In genomic region chr7:47500103-47500563, GRCh38 we compare ENCODE assay signal across 1 cellular context.
TF ChIP-seq lines count a peak whose summit lies in the region.

No MANE protein-coding gene starts in this region.

TF ChIP-seq in HepG2, 621 proteins besides CTCF, POLR2A, EP300 and RAD21 (continued from another document and continues in another):
- TF ChIP-seq SNAPC4 (CRISPR knock-in tag; IDR thresholded peaks at IDR 0.05), result no peak
- TF ChIP-seq ATF5 (CRISPR knock-in tag; IDR thresholded peaks at IDR 0.05; ENCODE audit: low read depth), result no peak
- no peak; the same call in 1 of the 2 replicates for TF ChIP-seq ZNF615 (CRISPR knock-in tag; IDR thresholded peaks at IDR 0.05; ENCODE audit: borderline replicate concordance)
- TF ChIP-seq FOSL2 (CRISPR knock-in tag; IDR thresholded peaks at IDR 0.05), result peak; percentile 74
- 0 out of 4 replicates have a peak, but pooled peaks of 1 of the 2 experiments have one; percentile 39 for TF ChIP-seq KLF16 (CRISPR knock-in tag; IDR thresholded peaks at IDR 0.05)
- TF ChIP-seq DMTF1 (CRISPR knock-in tag; IDR thresholded peaks at IDR 0.05), result no peak
- 0 out of 2 replicates have a peak, but pooled peaks have one; percentile 31 for TF ChIP-seq HOXA5 (CRISPR knock-in tag; IDR thresholded peaks at IDR 0.05)
- TF ChIP-seq TRIM24 (CRISPR knock-in tag; IDR thresholded peaks at IDR 0.05), result no peak
- TF ChIP-seq SALL1 (CRISPR knock-in tag; IDR thresholded peaks at IDR 0.05), result peak; percentile 94
- TF ChIP-seq, protein P1, sequence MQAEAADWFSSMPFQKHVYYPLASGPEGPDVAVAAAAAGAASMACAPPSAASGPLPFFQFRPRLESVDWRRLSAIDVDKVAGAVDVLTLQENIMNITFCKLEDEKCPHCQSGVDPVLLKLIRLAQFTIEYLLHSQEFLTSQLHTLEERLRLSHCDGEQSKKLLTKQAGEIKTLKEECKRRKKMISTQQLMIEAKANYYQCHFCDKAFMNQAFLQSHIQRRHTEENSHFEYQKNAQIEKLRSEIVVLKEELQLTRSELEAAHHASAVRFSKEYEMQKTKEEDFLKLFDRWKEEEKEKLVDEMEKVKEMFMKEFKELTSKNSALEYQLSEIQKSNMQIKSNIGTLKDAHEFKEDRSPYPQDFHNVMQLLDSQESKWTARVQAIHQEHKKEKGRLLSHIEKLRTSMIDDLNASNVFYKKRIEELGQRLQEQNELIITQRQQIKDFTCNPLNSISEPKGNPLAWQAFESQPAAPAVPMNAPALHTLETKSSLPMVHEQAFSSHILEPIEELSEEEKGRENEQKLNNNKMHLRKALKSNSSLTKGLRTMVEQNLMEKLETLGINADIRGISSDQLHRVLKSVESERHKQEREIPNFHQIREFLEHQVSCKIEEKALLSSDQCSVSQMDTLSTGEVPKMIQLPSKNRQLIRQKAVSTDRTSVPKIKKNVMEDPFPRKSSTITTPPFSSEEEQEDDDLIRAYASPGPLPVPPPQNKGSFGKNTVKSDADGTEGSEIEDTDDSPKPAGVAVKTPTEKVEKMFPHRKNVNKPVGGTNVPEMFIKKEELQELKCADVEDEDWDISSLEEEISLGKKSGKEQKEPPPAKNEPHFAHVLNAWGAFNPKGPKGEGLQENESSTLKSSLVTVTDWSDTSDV (CRISPR knock-in tag; IDR thresholded peaks at IDR 0.05), result no peak
- TF ChIP-seq, protein P2, sequence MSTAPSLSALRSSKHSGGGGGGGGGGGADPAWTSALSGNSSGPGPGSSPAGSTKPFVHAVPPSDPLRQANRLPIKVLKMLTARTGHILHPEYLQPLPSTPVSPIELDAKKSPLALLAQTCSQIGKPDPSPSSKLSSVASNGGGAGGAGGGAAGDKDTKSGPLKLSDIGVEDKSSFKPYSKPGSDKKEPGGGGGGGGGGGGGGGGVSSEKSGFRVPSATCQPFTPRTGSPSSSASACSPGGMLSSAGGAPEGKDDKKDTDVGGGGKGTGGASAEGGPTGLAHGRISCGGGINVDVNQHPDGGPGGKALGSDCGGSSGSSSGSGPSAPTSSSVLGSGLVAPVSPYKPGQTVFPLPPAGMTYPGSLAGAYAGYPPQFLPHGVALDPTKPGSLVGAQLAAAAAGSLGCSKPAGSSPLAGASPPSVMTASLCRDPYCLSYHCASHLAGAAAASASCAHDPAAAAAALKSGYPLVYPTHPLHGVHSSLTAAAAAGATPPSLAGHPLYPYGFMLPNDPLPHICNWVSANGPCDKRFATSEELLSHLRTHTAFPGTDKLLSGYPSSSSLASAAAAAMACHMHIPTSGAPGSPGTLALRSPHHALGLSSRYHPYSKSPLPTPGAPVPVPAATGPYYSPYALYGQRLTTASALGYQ (CRISPR knock-in tag; IDR thresholded peaks at IDR 0.05), result peak; percentile 66; the same call in 1 of the 2 replicates
- peak; percentile 68; the same call in 1 of the 2 replicates for TF ChIP-seq KAT8 (CRISPR knock-in tag; IDR thresholded peaks at IDR 0.05)
- TF ChIP-seq ZNF484 (CRISPR knock-in tag; IDR thresholded peaks at IDR 0.05; ENCODE audit: borderline replicate concordance, low read depth), result no peak
- no peak for TF ChIP-seq MZF1 (CRISPR knock-in tag; IDR thresholded peaks at IDR 0.05; ENCODE audit: borderline replicate concordance)
- no peak for TF ChIP-seq EHMT2 (IDR thresholded peaks at IDR 0.05; ENCODE audit: borderline replicate concordance, low read depth, low read length)
- no peak for TF ChIP-seq ZFP1 (CRISPR knock-in tag; IDR thresholded peaks at IDR 0.05)
- no peak for TF ChIP-seq MAZ (IDR thresholded peaks at IDR 0.05; ENCODE audit: borderline replicate concordance, low read depth, low read length)
- TF ChIP-seq MAZ (CRISPR knock-in tag; IDR thresholded peaks at IDR 0.05; ENCODE audit: low read depth), result peak; percentile 53; the same call in 1 of the 2 replicates
- 0 out of 2 replicates have a peak, but pooled peaks have one; percentile 16 for TF ChIP-seq ZNF264 (CRISPR knock-in tag; IDR thresholded peaks at IDR 0.05)
- TF ChIP-seq, protein P3, sequence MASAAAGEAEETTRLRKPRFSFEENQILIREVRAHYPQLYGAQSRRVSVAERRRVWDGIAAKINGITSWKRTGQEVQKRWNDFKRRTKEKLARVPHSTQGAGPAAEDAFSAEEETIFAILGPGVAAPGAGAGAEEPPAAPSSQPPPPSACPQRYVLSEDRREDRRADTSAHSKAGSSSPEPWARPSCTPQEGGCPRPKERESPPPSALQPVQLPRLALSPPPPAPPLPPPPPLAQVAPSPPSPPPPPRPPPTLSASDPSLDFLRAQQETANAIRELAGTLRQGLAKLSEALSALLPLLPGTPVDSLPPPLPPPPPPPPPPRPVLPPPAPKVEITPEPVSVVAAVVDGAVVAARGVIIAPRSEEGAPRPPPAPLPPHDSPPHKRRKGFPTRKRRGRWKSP (CRISPR knock-in tag; IDR thresholded peaks at IDR 0.05), result 0 out of 2 replicates have a peak, but pooled peaks have one; percentile 45
- TF ChIP-seq AKAP8 (CRISPR knock-in tag; IDR thresholded peaks at IDR 0.05), result 0 out of 2 replicates have a peak, but pooled peaks have one; percentile 27
- no peak for TF ChIP-seq ZNF564 (CRISPR knock-in tag; IDR thresholded peaks at IDR 0.05)
- TF ChIP-seq NFAT5 (CRISPR knock-in tag; IDR thresholded peaks at IDR 0.05), result no peak
- peak; percentile 75; the same call in 1 of the 2 replicates for TF ChIP-seq ZKSCAN8 (CRISPR knock-in tag; IDR thresholded peaks at IDR 0.05; ENCODE audit: borderline replicate concordance)
- TF ChIP-seq, protein P4, sequence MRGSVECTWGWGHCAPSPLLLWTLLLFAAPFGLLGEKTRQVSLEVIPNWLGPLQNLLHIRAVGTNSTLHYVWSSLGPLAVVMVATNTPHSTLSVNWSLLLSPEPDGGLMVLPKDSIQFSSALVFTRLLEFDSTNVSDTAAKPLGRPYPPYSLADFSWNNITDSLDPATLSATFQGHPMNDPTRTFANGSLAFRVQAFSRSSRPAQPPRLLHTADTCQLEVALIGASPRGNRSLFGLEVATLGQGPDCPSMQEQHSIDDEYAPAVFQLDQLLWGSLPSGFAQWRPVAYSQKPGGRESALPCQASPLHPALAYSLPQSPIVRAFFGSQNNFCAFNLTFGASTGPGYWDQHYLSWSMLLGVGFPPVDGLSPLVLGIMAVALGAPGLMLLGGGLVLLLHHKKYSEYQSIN (CRISPR knock-in tag; IDR thresholded peaks at IDR 0.05; ENCODE audit: borderline replicate concordance), result no peak
- no peak for TF ChIP-seq CC2D1A (CRISPR knock-in tag; IDR thresholded peaks at IDR 0.05)
- no peak for TF ChIP-seq NR2F2 (IDR thresholded peaks at IDR 0.05; ENCODE audit: borderline replicate concordance, low read depth)
- no peak for TF ChIP-seq HNF4G (IDR thresholded peaks at IDR 0.05; ENCODE audit: borderline replicate concordance, low read depth, low read length)
- TF ChIP-seq HNF4G (CRISPR knock-in tag; IDR thresholded peaks at IDR 0.05; ENCODE audit: borderline replicate concordance, low read depth), result no peak; the same call in 1 of the 2 replicates
- TF ChIP-seq MAFF (IDR thresholded peaks at IDR 0.05; ENCODE audit: low read depth, low read length), result no peak
- peak; percentile 74 for TF ChIP-seq KMT2A (CRISPR knock-in tag; IDR thresholded peaks at IDR 0.05)
- TF ChIP-seq DBP (CRISPR knock-in tag; IDR thresholded peaks at IDR 0.05; ENCODE audit: not compliant biosample characterization), result no peak
- TF ChIP-seq HIVEP1 (CRISPR knock-in tag; IDR thresholded peaks at IDR 0.05), result peak; percentile 77; the same call in 1 of the 2 replicates
- TF ChIP-seq ZNF468 (CRISPR knock-in tag; IDR thresholded peaks at IDR 0.05), result no peak
- 0 out of 2 replicates have a peak, but pooled peaks have one; percentile 24 for TF ChIP-seq ZNF431 (CRISPR knock-in tag; IDR thresholded peaks at IDR 0.05; ENCODE audit: borderline replicate concordance, low read depth)
- no peak for TF ChIP-seq ZNF878 (CRISPR knock-in tag; IDR thresholded peaks at IDR 0.05)
- no peak for TF ChIP-seq ZNF143 (CRISPR knock-in tag; IDR thresholded peaks at IDR 0.05)
- TF ChIP-seq SP5 (CRISPR knock-in tag; IDR thresholded peaks at IDR 0.05; ENCODE audit: borderline replicate concordance, low read depth), result peak; percentile 94
